In genomic region chr20:32614772-32615171, GRCh38 we compare ENCODE assay signal across 2 cellular contexts.
TF ChIP-seq lines count a peak whose summit lies in the region.

No MANE protein-coding gene starts in this region.

TF ChIP-seq in HEK293, 187 proteins besides CTCF, POLR2A, EP300 and RAD21:
- peak; percentile 95 for TF ChIP-seq EGR2 (tag by site-specific recombination; IDR thresholded peaks at IDR 0.05; ENCODE audit: low read depth)
- no peak for TF ChIP-seq HOXD13 (CRISPR knock-in tag; IDR thresholded peaks at IDR 0.05; ENCODE audit: borderline replicate concordance)
- peak; percentile 69 for TF ChIP-seq ZFHX2 (tag by site-specific recombination; conservative IDR thresholded peaks at IDR 0.05)

TF ChIP-seq in H1, 55 proteins besides CTCF, POLR2A, EP300 and RAD21:
- TF ChIP-seq HDAC6 (IDR thresholded peaks at IDR 0.05; ENCODE audit: low read depth, low read length) (no peak), BRCA1 (IDR thresholded peaks at IDR 0.05; ENCODE audit: low read depth, low read length) (no peak), ZNF274 (IDR thresholded peaks at IDR 0.05; ENCODE audit: borderline replicate concordance, extremely low read depth, low read length) (no peak), BCL11A (IDR thresholded peaks at IDR 0.05; ENCODE audit: low read depth in 2 of 2, low read length in 2 of 2) (no peak), RFX5 (IDR thresholded peaks at IDR 0.05; ENCODE audit: borderline replicate concordance, low read depth, low read length) (no peak), KDM4A (IDR thresholded peaks at IDR 0.05; ENCODE audit: low read depth, low read length, severe bottlenecking) (no peak), CBX5 (IDR thresholded peaks at IDR 0.05; ENCODE audit: low read depth, low read length) (no peak), SIN3A (conservative IDR thresholded peaks at IDR 0.05 in 1 of 2, IDR thresholded peaks at IDR 0.05 in 1 of 2; ENCODE audit: low read depth in 1 of 2, low read length in 2 of 2) (no peak), ATF3 (IDR thresholded peaks at IDR 0.05; ENCODE audit: insufficient read depth, low read depth, low read length) (no peak), CEBPB (IDR thresholded peaks at IDR 0.05; ENCODE audit: low read depth, low read length) (no peak), RXRA (IDR thresholded peaks at IDR 0.05; ENCODE audit: insufficient read depth, low read depth, low read length) (no peak), CHD7 (IDR thresholded peaks at IDR 0.05; ENCODE audit: insufficient replicate concordance, low read length) (no peak), POLR2AphosphoS5 (IDR thresholded peaks at IDR 0.05; ENCODE audit: low read depth, low read length) (no peak), TAF1 (IDR thresholded peaks at IDR 0.05; ENCODE audit: low read depth, low read length) (no peak), USF2 (IDR thresholded peaks at IDR 0.05; ENCODE audit: low read length) (no peak), E2F6 (IDR thresholded peaks at IDR 0.05) (no peak), MAX (IDR thresholded peaks at IDR 0.05) (no peak), CBX8 (IDR thresholded peaks at IDR 0.05; ENCODE audit: borderline replicate concordance, low read depth, low read length) (no peak)
